34 cellular contexts compared by ENCODE assay signal in genomic region chr16:22687031-22687530, GRCh38.
"Had no signal": no experiment of that assay in that cellular context is flagged by ENCODE, and none has a peak within 500 bp of the region (broad histone marks: within the 10 kb centered on the region; RNA-seq: fewer than 3 reads in every experiment).

No MANE protein-coding gene starts in this region.

- H3K27ac ChIP-seq: cardiac muscle cell, SJSA1, WERI-Rb-1 had no signal

- H3K4me3 ChIP-seq: cardiac muscle cell, MG63, Peyer's patch, SJSA1 had no signal

- ATAC-seq: activated CD8-positive, alpha-beta memory T cell treated with anti-CD3 and anti-CD28 coated beads, Interleukin-2, amount 10 ng/mL, durations not matched to agents 7 days and 5 days; activated naive CD8-positive, alpha-beta T cell treated with anti-CD3 and anti-CD28 coated beads, Interleukin-2, amount 50 U/mL, for 24 hours; PC-3 had no signal

- H3K4me1 ChIP-seq: Peyer's patch had no signal

- H3K27me3 ChIP-seq: cardiac muscle cell, MG63, Peyer's patch, SJSA1 had no signal

- DNase-seq: activated CD4-positive, alpha-beta memory T cell treated with anti-CD3 and anti-CD28 coated beads, Interleukin-2, amount 10 ng/mL, durations not matched to agents 7 days and 5 days; activated CD4-positive, alpha-beta T cell treated with anti-CD3 and anti-CD28 coated beads for 1 hour; activated CD4-positive, alpha-beta T cell treated with anti-CD3 and anti-CD28 coated beads for 48 hours; activated CD4-positive, CD25-positive, alpha-beta regulatory T cell; activated CD8-positive, alpha-beta memory T cell treated with anti-CD3 and anti-CD28 coated beads for 24 hours; activated CD8-positive, alpha-beta memory T cell treated with anti-CD3 and anti-CD28 coated beads, Interleukin-2, amount 10 ng/mL, durations not matched to agents 7 days and 5 days; activated CD8-positive, alpha-beta memory T cell treated with anti-CD3 and anti-CD28 coated beads, Interleukin-2, amount 50 U/mL, for 48 hours; activated effector memory CD4-positive, alpha-beta T cell treated with Interleukin-2 at 50 U/mL for 16 hours; activated naive CD4-positive, alpha-beta T cell treated with anti-CD3 and anti-CD28 coated beads, Interleukin-2, amount 10 ng/mL, durations not matched to agents 7 days and 5 days; activated naive CD8-positive, alpha-beta T cell treated with anti-CD3 and anti-CD28 coated beads, Interleukin-2, amount 50 U/mL, for 24 hours; activated T-cell treated with anti-CD3 and anti-CD28 coated beads, Interleukin-2, amount 50 U/mL, for 48 hours; amniotic stem cell; aorta; Karpas-422; MG63; NCI-H1048; NCI-H1105 treated with DMSO at 0.1 percent for 48 hours; NCI-H1436; NCI-H1694; NCI-H1930; NCI-H2081 treated with DMSO at 0.1 percent for 48 hours; NCI-H345; NCI-H524 treated with DMSO at 0.1 percent for 48 hours; PC-3; Peyer's patch; RPMI8226; SHP77 treated with DMSO at 0.1 percent for 48 hours; SW 1271; T-helper 1 cell; T-helper 2 cell; T-helper 9 cell; WERI-Rb-1 had no signal

- H3K36me3 ChIP-seq: cardiac muscle cell, MG63, Peyer's patch, SJSA1, WERI-Rb-1 had no signal
